In the genomic region with DNA sequence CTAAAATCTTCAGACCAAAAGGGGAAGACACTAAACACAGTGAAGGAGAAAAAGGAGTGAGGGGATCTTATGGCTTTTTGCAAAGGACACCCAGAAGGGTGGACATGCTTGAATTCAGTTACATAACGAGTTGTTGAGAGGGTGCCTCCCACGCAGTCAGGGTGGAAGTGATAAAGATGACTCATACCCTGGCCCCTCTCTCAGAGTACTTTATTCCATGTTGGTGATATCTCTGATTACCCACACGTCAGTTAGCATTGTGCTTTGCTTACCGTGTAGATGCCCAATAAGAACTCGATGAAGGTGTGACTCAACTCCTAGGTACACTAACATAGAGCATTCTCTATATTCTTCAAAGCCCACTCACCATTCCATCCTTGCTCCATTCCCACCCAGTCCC, we compare ENCODE assay signal across 27 cellular contexts. TPM values are rescaled to one million over a fixed set of nuclear protein-coding genes. Genes with fewer than 3 reads are reported as not detected.
"Had no signal": no experiment of that assay in that cellular context is flagged by ENCODE, and none has a peak within 500 bp of the region (broad histone marks: within the 10 kb centered on the region; RNA-seq: fewer than 3 reads in every experiment).

No MANE protein-coding gene starts in this region.

- H3K36me3 ChIP-seq: esophagus muscularis mucosa, gastrocnemius medialis, heart right ventricle, neutrophil, spleen, tibial artery, upper lobe of left lung had no signal

- ATAC-seq: effector memory CD8-positive, alpha-beta T cell; gastrocnemius medialis; heart right ventricle; left lobe of liver; mucosa of descending colon; naive thymus-derived CD8-positive, alpha-beta T cell; psoas muscle; sciatic nerve; stimulated activated memory B cell treated with anti-CD40 and anti-IgM and Interleukin-4, amounts not matched to agents 10 μg/mL and 1 μg/mL and 100 μg/mL, for 72 hours had no signal

- H3K9me3 Mint-ChIP-seq: dendritic cell treated with granulocyte-macrophage colony-stimulating factor and Interleukin-4, amounts not matched to agents 40 ng/mL and 50 ng/mL, for 4 days; naive thymus-derived CD8-positive, alpha-beta T cell; stimulated activated memory B cell treated with anti-CD40 and anti-IgM and Interleukin-4, amounts not matched to agents 10 μg/mL and 1 μg/mL and 100 μg/mL, for 72 hours; stimulated activated naive CD8-positive, alpha-beta T cell treated with anti-CD3 and anti-CD28 coated beads, Interleukin-15, Interleukin-2, amounts not matched to agents 100 ng/mL and 50 ng/mL, for 24 hours had no signal

- H3K4me3 Mint-ChIP-seq: dendritic cell treated with granulocyte-macrophage colony-stimulating factor and Interleukin-4, amounts not matched to agents 40 ng/mL and 50 ng/mL, for 4 days; effector memory CD8-positive, alpha-beta T cell; naive thymus-derived CD8-positive, alpha-beta T cell; stimulated activated memory B cell treated with anti-CD40 and anti-IgM and Interleukin-4, amounts not matched to agents 10 μg/mL and 1 μg/mL and 100 μg/mL, for 72 hours; stimulated activated naive CD8-positive, alpha-beta T cell treated with anti-CD3 and anti-CD28 coated beads, Interleukin-15, Interleukin-2, amounts not matched to agents 100 ng/mL and 50 ng/mL, for 24 hours had no signal

- H3K4me3 ChIP-seq: esophagus muscularis mucosa, gastrocnemius medialis, heart right ventricle, mucosa of descending colon, psoas muscle, spleen, tibial artery, upper lobe of left lung had no signal

- H3K9me3 ChIP-seq: esophagus muscularis mucosa, gastrocnemius medialis, heart right ventricle, mucosa of descending colon, neutrophil, psoas muscle, spleen, tibial artery, upper lobe of left lung had no signal

- H3K36me3 Mint-ChIP-seq: naive thymus-derived CD8-positive, alpha-beta T cell; stimulated activated memory B cell treated with anti-CD40 and anti-IgM and Interleukin-4, amounts not matched to agents 10 μg/mL and 1 μg/mL and 100 μg/mL, for 72 hours had no signal

- H3K27me3 ChIP-seq: gastrocnemius medialis had no signal

- FAIRE-seq: islet of Langerhans had no signal

- DNase-seq: effector memory CD8-positive, alpha-beta T cell; gastrocnemius medialis; heart right ventricle; hypothalamus; kidney glomerular epithelial cell; mammary epithelial cell; mucosa of descending colon; naive thymus-derived CD8-positive, alpha-beta T cell; psoas muscle; spleen; stimulated activated CD4-positive, alpha-beta T cell treated with anti-CD3 and anti-CD28 coated beads, Interleukin-15, amount 100 ng/mL, for 24 hours; stimulated activated CD4-positive, alpha-beta T cell treated with anti-CD3 and anti-CD28 coated beads, Interleukin-1b, Interleukin-23, amount 100 ng/mL, for 48 hours; stimulated activated CD4-positive, alpha-beta T cell treated with anti-CD3 and anti-CD28 coated beads, Interleukin-4, amount 100 ng/mL, for 24 hours; tibial artery; upper lobe of left lung had no signal

- H3K27ac ChIP-seq: epithelial cell of prostate, esophagus muscularis mucosa, gastrocnemius medialis, heart right ventricle, neutrophil, psoas muscle, spleen, tibial artery, upper lobe of left lung had no signal

- H3K4me1 ChIP-seq: esophagus muscularis mucosa, heart right ventricle, psoas muscle, tibial artery had no signal

RNA-seq across cellular contexts. Expression of gene EN1, which starts 44.4 kb away (rescaled TPM):
- total RNA-seq: fibroblast of villous mesenchyme; left lobe of liver; mucosa of descending colon; naive thymus-derived CD8-positive, alpha-beta T cell; sciatic nerve; spleen; temporal lobe had no signal
- polyA plus RNA-seq: heart right ventricle; mammary epithelial cell; naive thymus-derived CD8-positive, alpha-beta T cell; neural cell; spleen had no signal
